9 cellular contexts compared by ENCODE assay signal in the genomic region with DNA sequence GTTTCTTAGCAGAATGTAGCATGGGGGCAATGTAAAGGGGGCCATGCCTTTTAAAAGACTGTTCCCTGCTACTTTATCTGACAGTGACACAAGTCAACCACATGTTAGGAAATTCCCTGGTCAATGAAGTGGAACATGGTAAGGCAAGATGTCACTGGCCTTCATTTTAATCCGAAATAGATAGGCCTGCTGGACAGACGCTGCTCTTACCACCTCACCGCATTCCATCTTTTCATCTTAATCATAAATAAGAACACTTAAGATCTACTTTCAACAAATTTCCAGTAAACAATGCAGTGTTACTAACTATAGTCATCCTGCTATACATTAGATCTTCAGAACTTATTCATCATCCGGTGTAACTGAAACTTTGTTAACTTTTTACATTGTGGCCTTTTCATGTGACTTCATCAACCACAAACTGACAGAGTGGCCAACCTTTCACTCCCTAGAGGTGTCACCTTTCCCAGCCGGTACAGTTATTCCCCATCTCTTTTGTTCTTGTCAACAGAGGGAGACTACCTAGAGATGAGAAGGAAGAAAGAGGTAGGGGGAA. TPM values are rescaled to one million over a fixed set of nuclear protein-coding genes. Genes with fewer than 3 reads are reported as not detected.
A peak's percentile ranks its signal among the peaks of the same experiment; 100 is the strongest.
DNase-seq lines count a peak whose midpoint lies in the region; ATAC-seq and TF ChIP-seq lines count a peak whose summit lies in the region.
"Had no signal": no experiment of that assay in that cellular context is flagged by ENCODE, and none has a peak within 500 bp of the region (broad histone marks: within the 10 kb centered on the region; RNA-seq: fewer than 3 reads in every experiment).

No MANE protein-coding gene starts in this region.

- 58 to 59% (median 59%) methylated on average over 5 of the region's 5 CpGs for WGBS in adrenal gland, 4 donors

- no peak for TF ChIP-seq CTCF in adrenal gland (IDR thresholded peaks at IDR 0.05)

- peak; percentile 82 for ATAC-seq in GM19463 (IDR thresholded peaks at IDR 0.05; ENCODE audit: unreplicated experiment)
- peak; percentile 88 for ATAC-seq in HG03280 (IDR thresholded peaks at IDR 0.05; ENCODE audit: unreplicated experiment)
- ATAC-seq in esophagus mucosa: no peak

- no peaks in the 10 kb centered on the region for H3K36me3 ChIP-seq in adrenal gland (replicated peaks in 1 of 2)

- no peak for TF ChIP-seq POLR2A in adrenal gland (IDR thresholded peaks at IDR 0.05)

- H3K27ac ChIP-seq in adrenal gland: peak overlapping the region in 3 of 5 donors; percentile 62 to 84 (median 77)
- H3K27ac ChIP-seq: parathyroid adenoma had no signal

- intact Hi-C loops in adrenal gland (cut with DNase I): no loop called here

- no peaks in the 10 kb centered on the region for H3K9me3 ChIP-seq in adrenal gland (replicated peaks in 1 of 3)

- H3K27me3 ChIP-seq in adrenal gland: no peaks in the 10 kb centered on the region

- no peak overlapping the region for H3K4me3 ChIP-seq in adrenal gland

- peaks cover 4 to 38% of the 10 kb centered on the region in 2 donors for H3K4me1 ChIP-seq in adrenal gland (replicated peaks in 1 of 2)
- H3K4me1 ChIP-seq: parathyroid adenoma had no signal

- DNase-seq in ELR (ENCODE audit: low read depth) (peak; percentile 71), adrenal gland (no peak), NOMO-1 (lab: John Stamatoyannopoulos, UW; ENCODE audit: unreplicated experiment in 2 of 2) (no peak), NCI-H2171 treated with DMSO at 0.1 percent for 48 hours (lab: John Stamatoyannopoulos, UW) (no peak), NCI-H748 treated with DMSO at 0.1 percent for 48 hours (lab: John Stamatoyannopoulos, UW) (no peak)

RNA-seq across cellular contexts. Expression of a gene that starts 15.6 kb away (rescaled TPM):
- total RNA-seq in adrenal gland (100 to 1,000 TPM in 3 of 8 donors, 10 to 100 TPM in 5; 39.9 to 323 (median 88.2) TPM), esophagus mucosa (not detected)
- 100 to 1,000 TPM in 1 of 3 donors, 10 to 100 TPM in 2; 18.3 to 150 (median 53.4) TPM for polyA plus RNA-seq in adrenal gland

Comparison
In these comparisons a context has a peak if more than half of its experiments do, and no peak if none do; other contexts are left out.
1. RNA of a gene that starts 15.6 kb away (total RNA-seq): 39.9 to 323 TPM in adrenal gland; not detected in esophagus mucosa (single experiment); every median in the first group is over 10 times any median in the second.